2 cellular contexts compared by ENCODE assay signal in genomic region chr17:76445697-76446448, GRCh38.
TF ChIP-seq lines count a peak whose summit lies in the region.

No MANE protein-coding gene starts in this region.

TF ChIP-seq in A549, 52 proteins besides CTCF, POLR2A, EP300 and RAD21:
- TF ChIP-seq RNF2 (IDR thresholded peaks at IDR 0.05; ENCODE audit: borderline replicate concordance, low read depth) (no peak), FOXS1 (CRISPR knock-in tag; IDR thresholded peaks at IDR 0.05) (no peak), ESRRA (IDR thresholded peaks at IDR 0.05; ENCODE audit: borderline replicate concordance, low read length) (no peak), CBX2 (IDR thresholded peaks at IDR 0.05; ENCODE audit: borderline replicate concordance, low read depth) (no peak), BHLHE40 (IDR thresholded peaks at IDR 0.05; ENCODE audit: low read depth, low read length) (0 out of 2 replicates have a peak, but pooled peaks have one; percentile 9), JUNB (IDR thresholded peaks at IDR 0.05) (no peak), CEBPB (IDR thresholded peaks at IDR 0.05) (peak; percentile 26 to 30; a peak in 2 of 4 replicates), NR3C1 (IDR thresholded peaks at IDR 0.05) (no peak), USF2 (IDR thresholded peaks at IDR 0.05) (peak; percentile 54; the same call in 1 of the 2 replicates)
- TF ChIP-seq, protein P1, sequence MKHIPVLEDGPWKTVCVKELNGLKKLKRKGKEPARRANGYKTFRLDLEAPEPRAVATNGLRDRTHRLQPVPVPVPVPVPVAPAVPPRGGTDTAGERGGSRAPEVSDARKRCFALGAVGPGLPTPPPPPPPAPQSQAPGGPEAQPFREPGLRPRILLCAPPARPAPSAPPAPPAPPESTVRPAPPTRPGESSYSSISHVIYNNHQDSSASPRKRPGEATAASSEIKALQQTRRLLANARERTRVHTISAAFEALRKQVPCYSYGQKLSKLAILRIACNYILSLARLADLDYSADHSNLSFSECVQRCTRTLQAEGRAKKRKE (CRISPR knock-in tag; IDR thresholded peaks at IDR 0.05; ENCODE audit: low read depth): 0 out of 2 replicates have a peak, but pooled peaks have one; percentile 17

TF ChIP-seq in GM12878, 131 proteins besides CTCF, POLR2A, EP300 and RAD21:
- TF ChIP-seq HDGF (IDR thresholded peaks at IDR 0.05): no peak
- no peak for TF ChIP-seq SREBF1 (IDR thresholded peaks at IDR 0.05; ENCODE audit: low read length)
- TF ChIP-seq ZNF274 (IDR thresholded peaks at IDR 0.05; ENCODE audit: insufficient read depth, insufficient read length): no peak
- no peak for TF ChIP-seq HDAC6 (IDR thresholded peaks at IDR 0.05; ENCODE audit: unreplicated experiment)
- no peak for TF ChIP-seq BHLHE40 (IDR thresholded peaks at IDR 0.05; ENCODE audit: borderline replicate concordance in 1 of 2, low read depth in 2 of 2, low read length in 1 of 2)
- TF ChIP-seq KAT2A (conservative IDR thresholded peaks at IDR 0.05; ENCODE audit: control insufficient read depth, low read depth, low read length): no peak
- no peak for TF ChIP-seq DPF2 (IDR thresholded peaks at IDR 0.05)
- TF ChIP-seq ZNF207 (IDR thresholded peaks at IDR 0.05; ENCODE audit: borderline replicate concordance): no peak
- TF ChIP-seq, protein P2, sequence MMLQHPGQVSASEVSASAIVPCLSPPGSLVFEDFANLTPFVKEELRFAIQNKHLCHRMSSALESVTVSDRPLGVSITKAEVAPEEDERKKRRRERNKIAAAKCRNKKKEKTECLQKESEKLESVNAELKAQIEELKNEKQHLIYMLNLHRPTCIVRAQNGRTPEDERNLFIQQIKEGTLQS (IDR thresholded peaks at IDR 0.05; ENCODE audit: borderline replicate concordance, extremely low read depth, low read depth, low read length): no peak
- TF ChIP-seq, protein P3, sequence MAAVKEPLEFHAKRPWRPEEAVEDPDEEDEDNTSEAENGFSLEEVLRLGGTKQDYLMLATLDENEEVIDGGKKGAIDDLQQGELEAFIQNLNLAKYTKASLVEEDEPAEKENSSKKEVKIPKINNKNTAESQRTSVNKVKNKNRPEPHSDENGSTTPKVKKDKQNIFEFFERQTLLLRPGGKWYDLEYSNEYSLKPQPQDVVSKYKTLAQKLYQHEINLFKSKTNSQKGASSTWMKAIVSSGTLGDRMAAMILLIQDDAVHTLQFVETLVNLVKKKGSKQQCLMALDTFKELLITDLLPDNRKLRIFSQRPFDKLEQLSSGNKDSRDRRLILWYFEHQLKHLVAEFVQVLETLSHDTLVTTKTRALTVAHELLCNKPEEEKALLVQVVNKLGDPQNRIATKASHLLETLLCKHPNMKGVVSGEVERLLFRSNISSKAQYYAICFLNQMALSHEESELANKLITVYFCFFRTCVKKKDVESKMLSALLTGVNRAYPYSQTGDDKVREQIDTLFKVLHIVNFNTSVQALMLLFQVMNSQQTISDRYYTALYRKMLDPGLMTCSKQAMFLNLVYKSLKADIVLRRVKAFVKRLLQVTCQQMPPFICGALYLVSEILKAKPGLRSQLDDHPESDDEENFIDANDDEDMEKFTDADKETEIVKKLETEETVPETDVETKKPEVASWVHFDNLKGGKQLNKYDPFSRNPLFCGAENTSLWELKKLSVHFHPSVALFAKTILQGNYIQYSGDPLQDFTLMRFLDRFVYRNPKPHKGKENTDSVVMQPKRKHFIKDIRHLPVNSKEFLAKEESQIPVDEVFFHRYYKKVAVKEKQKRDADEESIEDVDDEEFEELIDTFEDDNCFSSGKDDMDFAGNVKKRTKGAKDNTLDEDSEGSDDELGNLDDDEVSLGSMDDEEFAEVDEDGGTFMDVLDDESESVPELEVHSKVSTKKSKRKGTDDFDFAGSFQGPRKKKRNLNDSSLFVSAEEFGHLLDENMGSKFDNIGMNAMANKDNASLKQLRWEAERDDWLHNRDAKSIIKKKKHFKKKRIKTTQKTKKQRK (IDR thresholded peaks at IDR 0.05; ENCODE audit: low read depth, low read length): no peak
- no peak for TF ChIP-seq SIX5 (IDR thresholded peaks at IDR 0.05; ENCODE audit: low read depth, low read length, severe bottlenecking)
- TF ChIP-seq ELK1 (IDR thresholded peaks at IDR 0.05; ENCODE audit: low read depth, low read length): no peak
- TF ChIP-seq NBN (IDR thresholded peaks at IDR 0.05): no peak
- TF ChIP-seq SREBF2 (IDR thresholded peaks at IDR 0.05; ENCODE audit: low read length): no peak
- no peak for TF ChIP-seq MTA3 (IDR thresholded peaks at IDR 0.05; ENCODE audit: borderline replicate concordance, low read length)
- TF ChIP-seq HCFC1 (IDR thresholded peaks at IDR 0.05; ENCODE audit: low read length): no peak
- TF ChIP-seq ZNF24 (IDR thresholded peaks at IDR 0.05): no peak
- TF ChIP-seq, protein P4, sequence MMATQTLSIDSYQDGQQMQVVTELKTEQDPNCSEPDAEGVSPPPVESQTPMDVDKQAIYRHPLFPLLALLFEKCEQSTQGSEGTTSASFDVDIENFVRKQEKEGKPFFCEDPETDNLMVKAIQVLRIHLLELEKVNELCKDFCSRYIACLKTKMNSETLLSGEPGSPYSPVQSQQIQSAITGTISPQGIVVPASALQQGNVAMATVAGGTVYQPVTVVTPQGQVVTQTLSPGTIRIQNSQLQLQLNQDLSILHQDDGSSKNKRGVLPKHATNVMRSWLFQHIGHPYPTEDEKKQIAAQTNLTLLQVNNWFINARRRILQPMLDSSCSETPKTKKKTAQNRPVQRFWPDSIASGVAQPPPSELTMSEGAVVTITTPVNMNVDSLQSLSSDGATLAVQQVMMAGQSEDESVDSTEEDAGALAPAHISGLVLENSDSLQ (IDR thresholded peaks at IDR 0.05): no peak
- no peak for TF ChIP-seq PAX8 (IDR thresholded peaks at IDR 0.05)
- no peak for TF ChIP-seq MYC (IDR thresholded peaks at IDR 0.05; ENCODE audit: insufficient read depth, insufficient read length, insufficient replicate concordance, low read length, severe bottlenecking)
